17 cellular contexts compared by ENCODE assay signal in genomic region chr2:150601280-150602038, GRCh38.
A peak's percentile ranks its signal among the peaks of the same experiment; 100 is the strongest.
DNase-seq lines count a peak whose midpoint lies in the region; ATAC-seq and TF ChIP-seq lines count a peak whose summit lies in the region.
"Had no signal": no experiment of that assay in that cellular context is flagged by ENCODE, and none has a peak within 500 bp of the region (broad histone marks: within the 10 kb centered on the region; RNA-seq: fewer than 3 reads in every experiment).

No MANE protein-coding gene starts in this region.

- H3K4me3 ChIP-seq in IMR-90 (ENCODE audit: insufficient read depth, low read depth, low read length) = no peak overlapping the region
- H3K4me3 ChIP-seq in breast epithelium = peak overlapping the region in 2 of 3 donors; percentile 0 to 9
- peak overlapping the region; percentile 16 for H3K4me3 ChIP-seq in thoracic aorta
- H3K4me3 ChIP-seq: left ventricle myocardium inferior, testis had no signal

- no peak for TF ChIP-seq RAD21 in IMR-90 (IDR thresholded peaks at IDR 0.05; ENCODE audit: low read length)

- H4K20me1 ChIP-seq in IMR-90 (ENCODE audit: insufficient read depth, low read length) = no peaks in the 10 kb centered on the region

- no peak overlapping the region for H2AK9ac ChIP-seq in IMR-90 (replicated peaks; ENCODE audit: low read depth, low read length, poor library complexity)

- H3K4me2 ChIP-seq in IMR-90 (ENCODE audit: low read depth, low read length) = peak overlapping the region; percentile 88

- TF ChIP-seq POLR2A in IMR-90 (IDR thresholded peaks at IDR 0.05; ENCODE audit: low read depth, low read length) = no peak
- no peak for TF ChIP-seq POLR2A in breast epithelium (IDR thresholded peaks at IDR 0.05)

- H3K4ac ChIP-seq in IMR-90 (ENCODE audit: low read depth, low read length) = peak overlapping the region; percentile 70

- H4K5ac ChIP-seq in IMR-90 (ENCODE audit: low read depth, low read length) = peak overlapping the region; percentile 90

- peak overlapping the region; percentile 81 for H4K91ac ChIP-seq in IMR-90 (ENCODE audit: insufficient read depth, low read depth, low read length)

- no CpG with 5 or more reads among the region's 6 CpGs for WGBS in IMR-90 (ENCODE audit: extremely low coverage in 2 of 2, insufficient read length in 1 of 2), 2 experiments

- H3K14ac ChIP-seq in IMR-90 (replicated peaks; ENCODE audit: low read depth, low read length) = peak overlapping the region; percentile 58; the same call in 1 of the 2 replicates

- H3K79me1 ChIP-seq in IMR-90 (ENCODE audit: low read depth in 1 of 2, low read length in 2 of 2) = peaks cover 8 to 14% of the 10 kb centered on the region in 2 experiments; a peak in 3 of 4 replicates

- peak overlapping the region; percentile 98 for H3K18ac ChIP-seq in IMR-90 (ENCODE audit: low read depth, low read length)

- H3K36me3 ChIP-seq in IMR-90 (ENCODE audit: control insufficient read depth, insufficient read depth, low read length) (no peaks in the 10 kb centered on the region), breast epithelium (no peaks in the 10 kb centered on the region), thoracic aorta (no peaks in the 10 kb centered on the region)
- H3K36me3 ChIP-seq: left ventricle myocardium inferior had no signal

- in situ Hi-C loops in IMR-90 (cut with MboI; ENCODE audit: low sequenced_read_pairs) = loop anchor here (10.0 to 25.0 kb wide), 2 partner anchors 636 to 1007 kb away; no protein-coding TSS in a partner anchor
- in situ Hi-C loops in ACHN (cut with HindIII; ENCODE audit: low pct_ligation_motif_present, low pct_unique_long_range_greater_than_20kb, low sequenced_read_pairs) = no loop called here
- in situ Hi-C loops in KBM-7 (cut with MboI; ENCODE audit: low pct_unique_long_range_greater_than_20kb, low sequenced_read_pairs) = no loop called here

- peak overlapping the region; percentile 83 for H2BK120ac ChIP-seq in IMR-90 (ENCODE audit: low read depth, low read length)

- peak overlapping the region; percentile 31 for H2AK5ac ChIP-seq in IMR-90 (ENCODE audit: low read depth, low read length)

- H3K9ac ChIP-seq in IMR-90 (ENCODE audit: low read depth, low read length) = peak overlapping the region; percentile 73

- H3K9me1 ChIP-seq in IMR-90 (ENCODE audit: insufficient read depth, low read length) = no peaks in the 10 kb centered on the region; the same call in 1 of the 2 replicates

- POLR2A ChIA-PET in IMR-90 (lab: Charles Lee; ENCODE audit: unreplicated experiment) = interaction anchor here (0.5 to 2.4 kb wide), 8 partner anchors 9 to 123 kb away, joined by 3 to 12 read pairs (median 3); no protein-coding TSS in a partner anchor

- TF ChIP-seq CTCF in IMR-90 (conservative IDR thresholded peaks at IDR 0.05; ENCODE audit: low read depth, low read length) (no peak), breast epithelium (IDR thresholded peaks at IDR 0.05) (no peak), thoracic aorta (IDR thresholded peaks at IDR 0.05) (no peak)

- peak overlapping the region; percentile 93 for H2BK5ac ChIP-seq in IMR-90 (ENCODE audit: low read depth, low read length, poor library complexity, severe bottlenecking)

- H2AFZ ChIP-seq in IMR-90 (replicated peaks; ENCODE audit: low read length, poor library complexity) = no peak overlapping the region

- peak overlapping the region; percentile 88 for H2BK20ac ChIP-seq in IMR-90 (ENCODE audit: low read depth, low read length)

- peak overlapping the region; percentile 42 for H2BK15ac ChIP-seq in IMR-90 (ENCODE audit: low read depth, low read length)

- BruUV-seq in IMR-90 (replicated peaks; lab: Mats Ljungman, UMichigan) = TSS peak; percentile 97

- dilution Hi-C loops in IMR-90 (cut with HindIII; ENCODE audit: low sequenced_read_pairs, unreplicated experiment) = no loop called here

- CTCF ChIA-PET in IMR-90 (lab: Yijun Ruan, JAX) = interaction anchor here (0.7 to 2.1 kb wide), 6 partner anchors 10 to 561 kb away, joined by 3 to 11 read pairs (median 4); no protein-coding TSS in a partner anchor

- H3K9me3 ChIP-seq in IMR-90 (ENCODE audit: control insufficient read depth, insufficient read depth, low read length) (no peaks in the 10 kb centered on the region), breast epithelium (no peaks in the 10 kb centered on the region), thoracic aorta (no peaks in the 10 kb centered on the region)
- H3K9me3 ChIP-seq: left ventricle myocardium inferior, testis had no signal

- ATAC-seq in IMR-90 (ENCODE audit: low read depth) (peak; percentile 94), thoracic aorta (ENCODE audit: insufficient number of reproducible peaks, low FRiP score, low read depth) (no peak)
- ATAC-seq: activated naive CD8-positive, alpha-beta T cell treated with anti-CD3 and anti-CD28 coated beads, Interleukin-2, amount 50 U/mL, for 24 hours had no signal

- peak overlapping the region; percentile 42 to 82 for H4K8ac ChIP-seq in IMR-90 (ENCODE audit: low read depth in 2 of 2, low read length in 2 of 2)

- DNase-seq in IMR-90 (peak; percentile 81), breast epithelium (ENCODE audit: low spot score in 2 of 2) (no peak), kidney tubule cell (ENCODE audit: low spot score) (peak; percentile 60), thoracic aorta (ENCODE audit: low spot score) (no peak), GOT3 (lab: John Stamatoyannopoulos, UW) (no peak), ACHN (no peak), KBM-7 (no peak), NCI-H446 treated with DMSO at 0.1 percent for 48 hours (lab: John Stamatoyannopoulos, UW) (no peak)
- DNase-seq: activated B cell treated with CpG ODN at 0.5 μM for 24 hours; activated naive CD8-positive, alpha-beta T cell treated with anti-CD3 and anti-CD28 coated beads, Interleukin-2, amount 50 U/mL, for 24 hours; effector CD8-positive, alpha-beta T cell; head of caudate nucleus; Karpas-422; left ventricle myocardium inferior; NCI-H2081; nephron progenitor cell; testis had no signal

- intact Hi-C loops in IMR-90 (cut with micrococcal nuclease) (no loop called here), breast epithelium (cut with DNase I; ENCODE audit: low total_unique reads) (no loop called here)

- peak overlapping the region; percentile 81 for H3K56ac ChIP-seq in IMR-90 (ENCODE audit: extremely low read depth, insufficient read depth, low read length)

- peak overlapping the region; percentile 31; the same call in 1 of the 2 replicates for H3K23ac ChIP-seq in IMR-90 (ENCODE audit: low read depth, low read length)

- H3K4me1 ChIP-seq in IMR-90 (ENCODE audit: control insufficient read depth, insufficient read depth, low read length) (peaks cover 9% of the 10 kb centered on the region), breast epithelium (no peaks in the 10 kb centered on the region), thoracic aorta (ENCODE audit: control insufficient read depth in 1 of 2, low read depth in 2 of 2) (peaks cover 11 to 15% of the 10 kb centered on the region in 2 donors)
- H3K4me1 ChIP-seq: left ventricle myocardium inferior, testis had no signal

- H3K27me3 ChIP-seq in IMR-90 (ENCODE audit: control insufficient read depth, insufficient read depth, low read length) (no peaks in the 10 kb centered on the region), breast epithelium (no peaks in the 10 kb centered on the region), thoracic aorta (replicated peaks; ENCODE audit: insufficient read depth) (no peaks in the 10 kb centered on the region)
- H3K27me3 ChIP-seq: testis had no signal

- peak overlapping the region; percentile 90 for H3K27ac ChIP-seq in IMR-90 (ENCODE audit: insufficient read depth, low read length)
- H3K27ac ChIP-seq in breast epithelium = peak overlapping the region; percentile 52 to 58
- H3K27ac ChIP-seq in thoracic aorta = peak overlapping the region in 1 of 2 donors; percentile 48
- H3K27ac ChIP-seq: left ventricle myocardium inferior, testis had no signal

TF ChIP-seq in IMR-90, 13 proteins besides CTCF, POLR2A, EP300 and RAD21:
- TF ChIP-seq SMC3 (IDR thresholded peaks at IDR 0.05; ENCODE audit: low read depth, low read length) (no peak), MXI1 (IDR thresholded peaks at IDR 0.05; ENCODE audit: borderline replicate concordance, low read depth, low read length) (no peak), USF2 (IDR thresholded peaks at IDR 0.05; ENCODE audit: low read depth, low read length) (no peak)

Comparison
In these comparisons a context has a peak if more than half of its experiments do, and no peak if none do; other contexts are left out.
1. DNase-seq: peak in IMR-90 (single experiment) and kidney tubule cell (single experiment); none in breast epithelium (0 of 2), thoracic aorta (single experiment), GOT3 (single experiment), ACHN (single experiment), KBM-7 (single experiment) and NCI-H446 treated with DMSO at 0.1 percent for 48 hours (single experiment).